ENCODE assay signal across 1 cellular context in the genomic region with DNA sequence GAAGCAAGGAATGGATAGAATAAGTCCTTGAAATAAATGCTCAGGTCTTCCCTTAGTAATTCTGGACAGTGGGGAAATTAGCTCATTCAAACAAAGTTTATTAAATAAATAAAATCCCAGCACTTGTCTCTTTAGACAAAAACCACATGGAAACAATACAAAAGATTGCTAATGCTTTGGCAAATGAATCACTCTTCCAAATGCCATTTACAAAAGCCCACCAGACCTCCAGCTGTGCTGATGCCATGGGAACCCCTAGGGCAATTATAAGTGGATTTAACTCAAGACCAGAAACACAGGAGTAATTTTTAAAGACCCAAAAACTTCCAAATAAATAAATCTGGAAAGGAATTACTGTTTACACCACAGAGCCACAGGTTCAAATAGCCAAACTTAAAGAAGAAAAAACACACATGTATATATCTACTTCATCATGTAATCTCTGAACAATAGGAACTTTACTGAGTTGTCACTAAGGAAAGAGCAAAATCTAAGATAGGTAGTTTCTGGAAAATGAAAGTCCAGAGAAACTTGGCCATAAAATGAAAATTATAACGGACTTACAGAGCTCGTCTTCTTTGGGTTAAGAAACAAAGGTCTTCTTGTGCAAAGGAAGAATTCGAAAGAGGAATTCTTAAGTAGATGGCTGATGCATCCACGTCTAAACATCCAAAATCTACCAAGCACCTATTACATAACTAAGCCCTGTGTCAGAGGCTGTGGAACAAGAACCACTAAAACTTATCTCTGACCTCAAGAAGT.
A peak's percentile ranks its signal among the peaks of the same experiment; 100 is the strongest.
TF ChIP-seq lines count a peak whose summit lies in the region.

No MANE protein-coding gene starts in this region.

TF ChIP-seq in K562, 482 proteins besides CTCF, POLR2A, EP300 and RAD21 (continued from another document):
- TF ChIP-seq, protein P1, sequence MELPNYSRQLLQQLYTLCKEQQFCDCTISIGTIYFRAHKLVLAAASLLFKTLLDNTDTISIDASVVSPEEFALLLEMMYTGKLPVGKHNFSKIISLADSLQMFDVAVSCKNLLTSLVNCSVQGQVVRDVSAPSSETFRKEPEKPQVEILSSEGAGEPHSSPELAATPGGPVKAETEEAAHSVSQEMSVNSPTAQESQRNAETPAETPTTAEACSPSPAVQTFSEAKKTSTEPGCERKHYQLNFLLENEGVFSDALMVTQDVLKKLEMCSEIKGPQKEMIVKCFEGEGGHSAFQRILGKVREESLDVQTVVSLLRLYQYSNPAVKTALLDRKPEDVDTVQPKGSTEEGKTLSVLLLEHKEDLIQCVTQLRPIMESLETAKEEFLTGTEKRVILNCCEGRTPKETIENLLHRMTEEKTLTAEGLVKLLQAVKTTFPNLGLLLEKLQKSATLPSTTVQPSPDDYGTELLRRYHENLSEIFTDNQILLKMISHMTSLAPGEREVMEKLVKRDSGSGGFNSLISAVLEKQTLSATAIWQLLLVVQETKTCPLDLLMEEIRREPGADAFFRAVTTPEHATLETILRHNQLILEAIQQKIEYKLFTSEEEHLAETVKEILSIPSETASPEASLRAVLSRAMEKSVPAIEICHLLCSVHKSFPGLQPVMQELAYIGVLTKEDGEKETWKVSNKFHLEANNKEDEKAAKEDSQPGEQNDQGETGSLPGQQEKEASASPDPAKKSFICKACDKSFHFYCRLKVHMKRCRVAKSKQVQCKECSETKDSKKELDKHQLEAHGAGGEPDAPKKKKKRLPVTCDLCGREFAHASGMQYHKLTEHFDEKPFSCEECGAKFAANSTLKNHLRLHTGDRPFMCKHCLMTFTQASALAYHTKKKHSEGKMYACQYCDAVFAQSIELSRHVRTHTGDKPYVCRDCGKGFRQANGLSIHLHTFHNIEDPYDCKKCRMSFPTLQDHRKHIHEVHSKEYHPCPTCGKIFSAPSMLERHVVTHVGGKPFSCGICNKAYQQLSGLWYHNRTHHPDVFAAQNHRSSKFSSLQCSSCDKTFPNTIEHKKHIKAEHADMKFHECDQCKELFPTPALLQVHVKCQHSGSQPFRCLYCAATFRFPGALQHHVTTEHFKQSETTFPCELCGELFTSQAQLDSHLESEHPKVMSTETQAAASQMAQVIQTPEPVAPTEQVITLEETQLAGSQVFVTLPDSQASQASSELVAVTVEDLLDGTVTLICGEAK (IDR thresholded peaks at IDR 0.05), result peak; percentile 66
- TF ChIP-seq, protein P1 (CRISPR knock-in tag; IDR thresholded peaks at IDR 0.05), result no peak
- TF ChIP-seq ZNF239 (CRISPR knock-in tag; IDR thresholded peaks at IDR 0.05) (no peak), CEBPB (tag; IDR thresholded peaks at IDR 0.05) (peak; percentile 35; the same call in 1 of the 2 replicates), SNRNP70 (optimal IDR thresholded peaks at IDR 0.05; ENCODE audit: low read depth, low read length) (no peak), HEY1 (CRISPR knock-in tag; IDR thresholded peaks at IDR 0.05; ENCODE audit: borderline replicate concordance) (no peak), ILF3 (IDR thresholded peaks at IDR 0.05; ENCODE audit: borderline replicate concordance) (no peak), SMARCB1 (IDR thresholded peaks at IDR 0.05; ENCODE audit: insufficient read length, low read depth) (no peak), THAP12 (CRISPR knock-in tag; IDR thresholded peaks at IDR 0.05) (no peak), ATF3 (IDR thresholded peaks at IDR 0.05) (no peak), ATF3 (CRISPR knock-in tag; conservative IDR thresholded peaks at IDR 0.05) (no peak), E2F1 (CRISPR knock-in tag; IDR thresholded peaks at IDR 0.05) (no peak), C11orf30 (IDR thresholded peaks at IDR 0.05; ENCODE audit: low read depth) (no peak), TGIF2 (CRISPR knock-in tag; IDR thresholded peaks at IDR 0.05) (no peak), HDAC3 (IDR thresholded peaks at IDR 0.05; ENCODE audit: borderline replicate concordance, partially characterized antibody) (peak; percentile 41), ATF1 (CRISPR knock-in tag; IDR thresholded peaks at IDR 0.05) (no peak), ATF1 (tag; IDR thresholded peaks at IDR 0.05) (peak; percentile 36; the same call in 1 of the 2 replicates), NR2C1 (IDR thresholded peaks at IDR 0.05) (peak; percentile 46; the same call in 1 of the 2 replicates), NR2C1 (tag; IDR thresholded peaks at IDR 0.05) (no peak), CEBPG (CRISPR knock-in tag; IDR thresholded peaks at IDR 0.05) (no peak), CEBPG (tag; conservative IDR thresholded peaks at IDR 0.05 in 1 of 2, IDR thresholded peaks at IDR 0.05 in 1 of 2) (0 out of 4 replicates have a peak, but pooled peaks of 1 of the 2 experiments have one; percentile 11), ZC3H8 (IDR thresholded peaks at IDR 0.05) (no peak), MTA2 (IDR thresholded peaks at IDR 0.05; ENCODE audit: low read depth) (no peak), MCM7 (IDR thresholded peaks at IDR 0.05) (no peak), RBBP5 (IDR thresholded peaks at IDR 0.05; ENCODE audit: borderline replicate concordance, insufficient read depth, low read length, poor library complexity, severe bottlenecking) (no peak), SOX6 (IDR thresholded peaks at IDR 0.05) (0 out of 2 replicates have a peak, but pooled peaks have one; percentile 38), TBP (optimal IDR thresholded peaks at IDR 0.05; ENCODE audit: low read depth, low read length) (no peak), JUND (IDR thresholded peaks at IDR 0.05; ENCODE audit: borderline replicate concordance, low read depth, low read length) (0 out of 2 replicates have a peak, but pooled peaks have one; percentile 9), JUND (tag; IDR thresholded peaks at IDR 0.05; ENCODE audit: borderline replicate concordance, low read depth, low read length) (no peak), SMARCC2 (IDR thresholded peaks at IDR 0.05; ENCODE audit: low read depth) (no peak), NFE2L1 (tag; IDR thresholded peaks at IDR 0.05; ENCODE audit: borderline replicate concordance, low read depth) (no peak), HNRNPK (IDR thresholded peaks at IDR 0.05; ENCODE audit: low read depth, low read length, poor library complexity, severe bottlenecking) (no peak), DNMT1 (IDR thresholded peaks at IDR 0.05) (no peak)
- TF ChIP-seq, protein P2, sequence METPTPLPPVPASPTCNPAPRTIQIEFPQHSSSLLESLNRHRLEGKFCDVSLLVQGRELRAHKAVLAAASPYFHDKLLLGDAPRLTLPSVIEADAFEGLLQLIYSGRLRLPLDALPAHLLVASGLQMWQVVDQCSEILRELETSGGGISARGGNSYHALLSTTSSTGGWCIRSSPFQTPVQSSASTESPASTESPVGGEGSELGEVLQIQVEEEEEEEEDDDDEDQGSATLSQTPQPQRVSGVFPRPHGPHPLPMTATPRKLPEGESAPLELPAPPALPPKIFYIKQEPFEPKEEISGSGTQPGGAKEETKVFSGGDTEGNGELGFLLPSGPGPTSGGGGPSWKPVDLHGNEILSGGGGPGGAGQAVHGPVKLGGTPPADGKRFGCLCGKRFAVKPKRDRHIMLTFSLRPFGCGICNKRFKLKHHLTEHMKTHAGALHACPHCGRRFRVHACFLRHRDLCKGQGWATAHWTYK (CRISPR knock-in tag; IDR thresholded peaks at IDR 0.05), result no peak
- TF ChIP-seq, protein P3, sequence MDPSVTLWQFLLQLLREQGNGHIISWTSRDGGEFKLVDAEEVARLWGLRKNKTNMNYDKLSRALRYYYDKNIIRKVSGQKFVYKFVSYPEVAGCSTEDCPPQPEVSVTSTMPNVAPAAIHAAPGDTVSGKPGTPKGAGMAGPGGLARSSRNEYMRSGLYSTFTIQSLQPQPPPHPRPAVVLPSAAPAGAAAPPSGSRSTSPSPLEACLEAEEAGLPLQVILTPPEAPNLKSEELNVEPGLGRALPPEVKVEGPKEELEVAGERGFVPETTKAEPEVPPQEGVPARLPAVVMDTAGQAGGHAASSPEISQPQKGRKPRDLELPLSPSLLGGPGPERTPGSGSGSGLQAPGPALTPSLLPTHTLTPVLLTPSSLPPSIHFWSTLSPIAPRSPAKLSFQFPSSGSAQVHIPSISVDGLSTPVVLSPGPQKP (CRISPR knock-in tag; IDR thresholded peaks at IDR 0.05), result no peak
TF ChIP-seq in K562: peak in this region for 10.
